In the genomic region with DNA sequence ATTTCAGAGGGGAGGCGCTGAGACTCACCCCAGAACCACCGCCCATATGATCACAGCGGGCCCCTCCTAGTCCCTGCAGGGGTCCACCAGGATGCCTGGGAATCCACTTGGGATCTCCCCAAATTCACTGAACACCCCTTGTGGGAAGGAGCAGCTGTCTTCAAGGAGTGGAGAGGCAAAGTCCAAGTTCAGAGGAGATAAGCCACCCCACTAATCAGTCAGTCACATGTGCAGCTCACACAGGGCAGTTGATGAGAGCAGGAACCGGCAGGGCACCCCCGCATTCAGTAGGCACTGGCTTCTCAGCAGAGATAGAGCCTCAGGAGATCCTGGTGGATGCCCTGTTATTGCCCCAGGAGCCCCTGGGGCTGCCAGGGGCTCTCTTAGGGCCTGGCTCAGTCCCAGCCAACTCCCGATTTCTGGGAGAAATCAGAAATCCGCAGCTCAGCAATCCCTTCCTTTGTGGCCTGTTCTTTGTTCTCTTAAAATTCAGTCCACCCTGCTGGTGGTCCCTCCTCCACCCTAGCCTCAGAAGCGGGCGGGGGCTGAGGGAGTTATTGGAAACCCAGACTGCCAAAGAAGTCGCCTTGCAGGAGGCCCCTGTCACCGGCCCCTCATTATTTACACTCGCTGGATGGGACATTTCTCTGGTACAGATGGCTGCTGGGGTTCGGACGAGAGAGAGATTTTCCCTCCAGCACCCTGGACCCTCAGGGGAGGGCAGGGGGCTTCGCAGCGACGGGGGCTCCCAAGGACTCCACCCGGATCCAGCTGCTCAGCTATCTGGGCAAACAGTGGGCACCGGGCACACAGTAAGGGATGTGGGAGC, we compare ENCODE assay signal across 8 cellular contexts. TPM values are rescaled to one million over a fixed set of nuclear protein-coding genes. Genes with fewer than 3 reads are reported as not detected.
DNase-seq lines count a peak whose midpoint lies in the region; ATAC-seq and TF ChIP-seq lines count a peak whose summit lies in the region.

No MANE protein-coding gene starts in this region.

- H3K9ac ChIP-seq in OCI-LY3 (ENCODE audit: low read length) (peak overlapping the region; percentile 60), duodenal mucosa (ENCODE audit: low read depth in 1 of 2, low read length in 2 of 2) (peak overlapping the region; percentile 97 to 99)

- no peaks in the 10 kb centered on the region for H3K36me3 Mint-ChIP-seq in naive B cell

- DNase-seq in EL, result peak; percentile 35
- DNase-seq in naive B cell, result no peak
- no peak for DNase-seq in NCI-H2081 treated with DMSO at 0.1 percent for 48 hours (lab: John Stamatoyannopoulos, UW)

- H3K27ac ChIP-seq in OCI-LY3 (ENCODE audit: low read length) (no peak overlapping the region), duodenal mucosa (ENCODE audit: low read depth, low read length) (peak overlapping the region; percentile 98)

- TF ChIP-seq CTCF in OCI-LY3 (IDR thresholded peaks at IDR 0.05; ENCODE audit: low read depth, low read length), result no peak

- H3K27me3 Mint-ChIP-seq in naive B cell, result peaks cover 0 to 11% (median 3%) of the 10 kb centered on the region in 3 donors

- no peaks in the 10 kb centered on the region for H3K36me3 ChIP-seq in OCI-LY3 (replicated peaks; ENCODE audit: low read depth, low read length)
- H3K36me3 ChIP-seq in duodenal mucosa (ENCODE audit: control insufficient read depth in 1 of 2, insufficient read depth in 2 of 2, low read length in 2 of 2), result no peaks in the 10 kb centered on the region

- no peaks in the 10 kb centered on the region for H3K9me3 Mint-ChIP-seq in naive B cell

- H3K9me3 ChIP-seq in OCI-LY3 (ENCODE audit: insufficient read depth, low read length) (no peaks in the 10 kb centered on the region), duodenal mucosa (ENCODE audit: control insufficient read depth in 1 of 2, low read length in 2 of 2) (no peaks in the 10 kb centered on the region)

- H3K4me3 ChIP-seq in OCI-LY3 (ENCODE audit: low read length), result peak overlapping the region; percentile 86
- H3K4me3 ChIP-seq in duodenal mucosa (ENCODE audit: low read depth in 1 of 2, low read length in 2 of 2), result peak overlapping the region; percentile 90 to 97

- peak overlapping the region; percentile 95 for H3K4me2 ChIP-seq in OCI-LY3 (ENCODE audit: low read length)

- H3K4me1 ChIP-seq in OCI-LY3 (ENCODE audit: low read length), result peaks cover 11% of the 10 kb centered on the region; the same call in 1 of the 2 replicates
- peaks cover 34 to 50% of the 10 kb centered on the region in 2 donors for H3K4me1 ChIP-seq in duodenal mucosa (ENCODE audit: control insufficient read depth in 1 of 2, insufficient read depth in 2 of 2, low read length in 2 of 2)

- peak overlapping the region; percentile 84; the same call in 1 of the 2 replicates for H2AFZ ChIP-seq in OCI-LY3 (ENCODE audit: low read depth, low read length)

- no peaks in the 10 kb centered on the region for H4K20me1 ChIP-seq in OCI-LY3 (ENCODE audit: insufficient read depth, low read length)

- ATAC-seq in naive B cell (ENCODE audit: low read depth in 2 of 2) (no peak), HG02981 (IDR thresholded peaks at IDR 0.05; ENCODE audit: unreplicated experiment) (no peak), GM18873 (IDR thresholded peaks at IDR 0.05; ENCODE audit: low FRiP score, unreplicated experiment) (no peak), HG03095 (IDR thresholded peaks at IDR 0.05; ENCODE audit: unreplicated experiment) (no peak)

- no peaks in the 10 kb centered on the region for H3K79me2 ChIP-seq in OCI-LY3 (ENCODE audit: low read length)

- H3K27me3 ChIP-seq in OCI-LY3 (ENCODE audit: low read depth, low read length) (peaks cover 47% of the 10 kb centered on the region), duodenal mucosa (ENCODE audit: control insufficient read depth in 1 of 2, insufficient read depth in 2 of 2, low read length in 2 of 2) (no peaks in the 10 kb centered on the region)

- peaks cover 13 to 17% (median 17%) of the 10 kb centered on the region in 3 donors for H3K4me1 Mint-ChIP-seq in naive B cell

- H3K27ac Mint-ChIP-seq in naive B cell, result peak overlapping the region; percentile 53 to 97 (median 72)

- H3K4me3 Mint-ChIP-seq in naive B cell, result peak overlapping the region; percentile 83 to 93 (median 87)

RNA-seq across cellular contexts. Expression of gene CDC42EP4, which starts 1.9 kb away (rescaled TPM):
- polyA plus RNA-seq in naive B cell (ENCODE audit: low read depth in 6 of 6), result under 1 TPM in 4 of 6 donors, not detected in 2; 0.09 to 0.21 (median 0.12) TPM

RNA-seq across cellular contexts. Expression of gene CPSF4L, which starts 48.3 kb away (rescaled TPM):
- polyA plus RNA-seq in naive B cell (ENCODE audit: low read depth in 6 of 6), result not detected
